Comparison of ENCODE assay signal across 8 cellular contexts in genomic region chr6:112337209-112337638, GRCh38. TPM values are rescaled to one million over a fixed set of nuclear protein-coding genes. Genes with fewer than 3 reads are reported as not detected.
A peak's percentile ranks its signal among the peaks of the same experiment; 100 is the strongest.
DNase-seq lines count a peak whose midpoint lies in the region; ATAC-seq and TF ChIP-seq lines count a peak whose summit lies in the region.

No MANE protein-coding gene starts in this region.

- H3K36me3 Mint-ChIP-seq in activated T-cell treated with anti-CD3 and anti-CD28 coated beads, Interleukin-2, amount 50 U/mL, for 72 hours (ENCODE audit: insufficient read depth in 2 of 2): no peaks in the 10 kb centered on the region
- H3K36me3 Mint-ChIP-seq in activated naive CD4-positive, alpha-beta T cell treated with anti-CD3 and anti-CD28 coated beads, Interleukin-2, amount 10 ng/mL, durations not matched to agents 7 days and 5 days: no peaks in the 10 kb centered on the region

- H3K4me1 Mint-ChIP-seq in activated T-cell treated with anti-CD3 and anti-CD28 coated beads, Interleukin-2, amount 50 U/mL, for 72 hours (ENCODE audit: low read depth): no peaks in the 10 kb centered on the region
- no peaks in the 10 kb centered on the region for H3K4me1 Mint-ChIP-seq in activated naive CD4-positive, alpha-beta T cell treated with anti-CD3 and anti-CD28 coated beads, Interleukin-2, amount 10 ng/mL, durations not matched to agents 7 days and 5 days

- no peak overlapping the region for H3K4me3 Mint-ChIP-seq in activated T-cell treated with anti-CD3 and anti-CD28 coated beads, Interleukin-2, amount 50 U/mL, for 72 hours
- H3K4me3 Mint-ChIP-seq in activated naive CD4-positive, alpha-beta T cell treated with anti-CD3 and anti-CD28 coated beads, Interleukin-2, amount 10 ng/mL, durations not matched to agents 7 days and 5 days: no peak overlapping the region

- no peaks in the 10 kb centered on the region for H3K79me2 ChIP-seq in smooth muscle cell (ENCODE audit: low read depth)

- no peaks in the 10 kb centered on the region for H3K9me3 ChIP-seq in smooth muscle cell (replicated peaks; ENCODE audit: low read depth)

- TF ChIP-seq CTCF in GM12873 (IDR thresholded peaks at IDR 0.05; ENCODE audit: insufficient read depth, low read depth, low read length, missing control alignments): peak; percentile 50
- peak; percentile 67 for TF ChIP-seq CTCF in smooth muscle cell (IDR thresholded peaks at IDR 0.05; ENCODE audit: borderline replicate concordance, insufficient read depth, poor library complexity, severe bottlenecking)

- no peaks in the 10 kb centered on the region for H3K9me3 Mint-ChIP-seq in activated T-cell treated with anti-CD3 and anti-CD28 coated beads, Interleukin-2, amount 50 U/mL, for 72 hours
- no peaks in the 10 kb centered on the region for H3K9me3 Mint-ChIP-seq in activated naive CD4-positive, alpha-beta T cell treated with anti-CD3 and anti-CD28 coated beads, Interleukin-2, amount 10 ng/mL, durations not matched to agents 7 days and 5 days

- 4% methylated on average over 3 of the region's 3 CpGs for WGBS in smooth muscle cell (ENCODE audit: low lambda C conversion rate)

- ATAC-seq in activated T-cell treated with anti-CD3 and anti-CD28 coated beads, Interleukin-2, amount 50 U/mL, for 72 hours (replicated peaks in 1 of 2): no peak

- CTCF ChIA-PET in activated naive CD4-positive, alpha-beta T cell treated with anti-CD3 and anti-CD28 coated beads, Interleukin-2, amount 10 ng/mL, durations not matched to agents 7 days and 5 days (lab: Charles Lee): no interaction called here

- no peaks in the 10 kb centered on the region for H3K36me3 ChIP-seq in smooth muscle cell (ENCODE audit: low read depth)

- peak overlapping the region; percentile 67 for H3K27ac ChIP-seq in smooth muscle cell (ENCODE audit: low read depth)

- no peaks in the 10 kb centered on the region for H4K20me1 ChIP-seq in smooth muscle cell (ENCODE audit: low read depth)

- H3K9ac ChIP-seq in smooth muscle cell (ENCODE audit: low read depth): no peak overlapping the region

- no peak overlapping the region for H2AFZ ChIP-seq in smooth muscle cell (ENCODE audit: low read depth)

- H3K4me2 ChIP-seq in smooth muscle cell: peak overlapping the region; percentile 32

- peaks cover 8% of the 10 kb centered on the region for H3K27me3 Mint-ChIP-seq in activated T-cell treated with anti-CD3 and anti-CD28 coated beads, Interleukin-2, amount 50 U/mL, for 72 hours (ENCODE audit: low read depth)
- peaks cover 12% of the 10 kb centered on the region for H3K27me3 Mint-ChIP-seq in activated naive CD4-positive, alpha-beta T cell treated with anti-CD3 and anti-CD28 coated beads, Interleukin-2, amount 10 ng/mL, durations not matched to agents 7 days and 5 days

- no peak overlapping the region for H3K4me3 ChIP-seq in smooth muscle cell

- no peaks in the 10 kb centered on the region for H3F3A ChIP-seq in smooth muscle cell (ENCODE audit: low read depth)

- peaks cover 8% of the 10 kb centered on the region for H3K4me1 ChIP-seq in smooth muscle cell (ENCODE audit: low read depth)

- no peak overlapping the region for H3K27ac Mint-ChIP-seq in activated T-cell treated with anti-CD3 and anti-CD28 coated beads, Interleukin-2, amount 50 U/mL, for 72 hours
- H3K27ac Mint-ChIP-seq in activated naive CD4-positive, alpha-beta T cell treated with anti-CD3 and anti-CD28 coated beads, Interleukin-2, amount 10 ng/mL, durations not matched to agents 7 days and 5 days: no peak overlapping the region

- DNase-seq in NCI-H2081 treated with DMSO at 0.1 percent for 48 hours (lab: John Stamatoyannopoulos, UW): peak; percentile 9
- DNase-seq in amniotic stem cell (lab: John Stamatoyannopoulos, UW): peak; percentile 64
- DNase-seq in hepatic stellate cell (ENCODE audit: low spot score): peak; percentile 77
- peak; percentile 12 for DNase-seq in smooth muscle cell (lab: John Stamatoyannopoulos, UW; ENCODE audit: unreplicated experiment)
- no peak for DNase-seq in activated T-cell treated with anti-CD3 and anti-CD28 coated beads, Interleukin-2, amount 50 U/mL, for 72 hours
- DNase-seq in activated naive CD4-positive, alpha-beta T cell treated with anti-CD3 and anti-CD28 coated beads, Interleukin-2, amount 10 ng/mL, durations not matched to agents 7 days and 5 days: no peak
- DNase-seq in activated CD4-positive, alpha-beta T cell treated with anti-CD3 and anti-CD28 coated beads for 48 hours: no peak

- no peaks in the 10 kb centered on the region for H3K27me3 ChIP-seq in smooth muscle cell (ENCODE audit: low read depth)

RNA-seq across cellular contexts. Expression of gene RFPL4B, which starts 9.9 kb away (rescaled TPM):
- total RNA-seq in smooth muscle cell: not detected in 2 replicates
- polyA plus RNA-seq in smooth muscle cell: not detected in 2 replicates
- total RNA-seq in activated T-cell treated with anti-CD3 and anti-CD28 coated beads, Interleukin-2, amount 50 U/mL, for 72 hours: not detected

Comparison
In these comparisons a context has a peak if more than half of its experiments do, and no peak if none do; other contexts are left out.
1. DNase-seq: peak in NCI-H2081 treated with DMSO at 0.1 percent for 48 hours (single experiment), amniotic stem cell (single experiment), hepatic stellate cell (single experiment) and smooth muscle cell (single experiment); none in activated T-cell treated with anti-CD3 and anti-CD28 coated beads, Interleukin-2, amount 50 U/mL, for 72 hours (0 of 2), activated naive CD4-positive, alpha-beta T cell treated with anti-CD3 and anti-CD28 coated beads, Interleukin-2, amount 10 ng/mL, durations not matched to agents 7 days and 5 days (single experiment) and activated CD4-positive, alpha-beta T cell treated with anti-CD3 and anti-CD28 coated beads for 48 hours (single experiment).